Comparison of ENCODE assay signal across 1 cellular context in the genomic region with DNA sequence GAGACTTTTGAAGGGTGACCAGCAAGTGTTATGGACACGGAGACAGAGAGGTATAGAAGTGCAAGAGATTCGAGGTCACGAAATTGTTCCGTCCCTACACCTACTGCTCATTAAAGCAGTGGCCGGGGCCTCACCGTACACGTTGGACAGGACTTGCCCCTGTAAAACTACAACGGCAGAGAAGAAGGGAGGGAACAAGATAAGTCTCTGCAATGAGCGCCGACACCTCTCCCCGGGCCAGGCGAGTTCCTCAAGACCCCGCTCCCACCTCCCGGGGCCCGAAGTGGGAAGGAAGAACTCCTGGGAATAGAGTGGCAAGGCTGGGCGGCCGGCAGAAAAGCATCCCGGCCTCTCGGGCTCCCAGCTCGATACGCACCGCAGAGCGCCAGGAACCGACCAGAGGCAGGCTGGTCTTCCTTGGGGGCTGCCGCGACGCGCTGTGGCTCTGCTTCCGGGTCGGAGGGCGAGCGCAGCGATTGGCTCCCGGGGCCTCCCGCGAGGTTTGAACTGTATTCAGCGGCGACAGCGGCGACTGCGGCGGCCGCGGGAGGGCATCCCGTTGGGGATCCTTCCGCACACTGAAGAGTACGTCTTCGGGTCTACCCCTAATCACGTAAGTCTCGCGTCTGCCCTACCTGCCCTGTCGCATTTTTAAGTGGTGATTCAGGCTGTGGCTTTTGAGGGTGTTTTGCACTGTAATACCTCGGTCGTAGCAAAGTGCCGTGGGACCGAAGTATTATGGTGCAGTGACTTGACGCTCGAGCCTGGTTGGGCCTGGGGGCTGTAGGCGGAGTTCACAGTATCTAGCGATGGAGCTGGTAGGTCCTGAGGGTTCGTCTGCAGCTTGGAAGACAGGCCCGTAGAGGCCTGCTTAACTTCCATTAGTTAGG.
A peak's percentile ranks its signal among the peaks of the same experiment; 100 is the strongest.
TF ChIP-seq lines count a peak whose summit lies in the region.

Gene NUP37 (minus strand): TSS at position 441 of the 890 bp plus-strand sequence. CDS start 1,596 bp downstream, outside the sequence.
Gene PARPBP (plus strand): TSS at position 510 of the 890 bp plus-strand sequence. CDS start 3,706 bp downstream, outside the sequence.

TF ChIP-seq in WTC11, 78 proteins besides CTCF, POLR2A, EP300 and RAD21 (continued from another document):
- TF ChIP-seq, protein P1, sequence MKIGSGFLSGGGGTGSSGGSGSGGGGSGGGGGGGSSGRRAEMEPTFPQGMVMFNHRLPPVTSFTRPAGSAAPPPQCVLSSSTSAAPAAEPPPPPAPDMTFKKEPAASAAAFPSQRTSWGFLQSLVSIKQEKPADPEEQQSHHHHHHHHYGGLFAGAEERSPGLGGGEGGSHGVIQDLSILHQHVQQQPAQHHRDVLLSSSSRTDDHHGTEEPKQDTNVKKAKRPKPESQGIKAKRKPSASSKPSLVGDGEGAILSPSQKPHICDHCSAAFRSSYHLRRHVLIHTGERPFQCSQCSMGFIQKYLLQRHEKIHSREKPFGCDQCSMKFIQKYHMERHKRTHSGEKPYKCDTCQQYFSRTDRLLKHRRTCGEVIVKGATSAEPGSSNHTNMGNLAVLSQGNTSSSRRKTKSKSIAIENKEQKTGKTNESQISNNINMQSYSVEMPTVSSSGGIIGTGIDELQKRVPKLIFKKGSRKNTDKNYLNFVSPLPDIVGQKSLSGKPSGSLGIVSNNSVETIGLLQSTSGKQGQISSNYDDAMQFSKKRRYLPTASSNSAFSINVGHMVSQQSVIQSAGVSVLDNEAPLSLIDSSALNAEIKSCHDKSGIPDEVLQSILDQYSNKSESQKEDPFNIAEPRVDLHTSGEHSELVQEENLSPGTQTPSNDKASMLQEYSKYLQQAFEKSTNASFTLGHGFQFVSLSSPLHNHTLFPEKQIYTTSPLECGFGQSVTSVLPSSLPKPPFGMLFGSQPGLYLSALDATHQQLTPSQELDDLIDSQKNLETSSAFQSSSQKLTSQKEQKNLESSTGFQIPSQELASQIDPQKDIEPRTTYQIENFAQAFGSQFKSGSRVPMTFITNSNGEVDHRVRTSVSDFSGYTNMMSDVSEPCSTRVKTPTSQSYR (CRISPR knock-in tag; IDR thresholded peaks at IDR 0.05), result peak; percentile 47; the same call in 1 of the 2 replicates
- no peak for TF ChIP-seq TP53 (CRISPR knock-in tag; IDR thresholded peaks at IDR 0.05)
- TF ChIP-seq NFE2L1 (CRISPR knock-in tag; IDR thresholded peaks at IDR 0.05), result no peak
- peak; percentile 96 for TF ChIP-seq NR2C2 (CRISPR knock-in tag; IDR thresholded peaks at IDR 0.05)
- TF ChIP-seq, protein P2, sequence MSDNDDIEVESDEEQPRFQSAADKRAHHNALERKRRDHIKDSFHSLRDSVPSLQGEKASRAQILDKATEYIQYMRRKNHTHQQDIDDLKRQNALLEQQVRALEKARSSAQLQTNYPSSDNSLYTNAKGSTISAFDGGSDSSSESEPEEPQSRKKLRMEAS (CRISPR knock-in tag; IDR thresholded peaks at IDR 0.05), result peak; percentile 80
- TF ChIP-seq, protein P3, sequence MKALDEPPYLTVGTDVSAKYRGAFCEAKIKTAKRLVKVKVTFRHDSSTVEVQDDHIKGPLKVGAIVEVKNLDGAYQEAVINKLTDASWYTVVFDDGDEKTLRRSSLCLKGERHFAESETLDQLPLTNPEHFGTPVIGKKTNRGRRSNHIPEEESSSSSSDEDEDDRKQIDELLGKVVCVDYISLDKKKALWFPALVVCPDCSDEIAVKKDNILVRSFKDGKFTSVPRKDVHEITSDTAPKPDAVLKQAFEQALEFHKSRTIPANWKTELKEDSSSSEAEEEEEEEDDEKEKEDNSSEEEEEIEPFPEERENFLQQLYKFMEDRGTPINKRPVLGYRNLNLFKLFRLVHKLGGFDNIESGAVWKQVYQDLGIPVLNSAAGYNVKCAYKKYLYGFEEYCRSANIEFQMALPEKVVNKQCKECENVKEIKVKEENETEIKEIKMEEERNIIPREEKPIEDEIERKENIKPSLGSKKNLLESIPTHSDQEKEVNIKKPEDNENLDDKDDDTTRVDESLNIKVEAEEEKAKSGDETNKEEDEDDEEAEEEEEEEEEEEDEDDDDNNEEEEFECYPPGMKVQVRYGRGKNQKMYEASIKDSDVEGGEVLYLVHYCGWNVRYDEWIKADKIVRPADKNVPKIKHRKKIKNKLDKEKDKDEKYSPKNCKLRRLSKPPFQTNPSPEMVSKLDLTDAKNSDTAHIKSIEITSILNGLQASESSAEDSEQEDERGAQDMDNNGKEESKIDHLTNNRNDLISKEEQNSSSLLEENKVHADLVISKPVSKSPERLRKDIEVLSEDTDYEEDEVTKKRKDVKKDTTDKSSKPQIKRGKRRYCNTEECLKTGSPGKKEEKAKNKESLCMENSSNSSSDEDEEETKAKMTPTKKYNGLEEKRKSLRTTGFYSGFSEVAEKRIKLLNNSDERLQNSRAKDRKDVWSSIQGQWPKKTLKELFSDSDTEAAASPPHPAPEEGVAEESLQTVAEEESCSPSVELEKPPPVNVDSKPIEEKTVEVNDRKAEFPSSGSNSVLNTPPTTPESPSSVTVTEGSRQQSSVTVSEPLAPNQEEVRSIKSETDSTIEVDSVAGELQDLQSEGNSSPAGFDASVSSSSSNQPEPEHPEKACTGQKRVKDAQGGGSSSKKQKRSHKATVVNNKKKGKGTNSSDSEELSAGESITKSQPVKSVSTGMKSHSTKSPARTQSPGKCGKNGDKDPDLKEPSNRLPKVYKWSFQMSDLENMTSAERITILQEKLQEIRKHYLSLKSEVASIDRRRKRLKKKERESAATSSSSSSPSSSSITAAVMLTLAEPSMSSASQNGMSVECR (CRISPR knock-in tag; IDR thresholded peaks at IDR 0.05; ENCODE audit: borderline replicate concordance), result peak; percentile 95
- peak; percentile 72 for TF ChIP-seq SP1 (CRISPR knock-in tag; conservative IDR thresholded peaks at IDR 0.05)
- TF ChIP-seq PRDM15 (CRISPR knock-in tag; IDR thresholded peaks at IDR 0.05), result no peak
- no peak for TF ChIP-seq GTF2I (CRISPR knock-in tag; conservative IDR thresholded peaks at IDR 0.05)
- peak; percentile 23; the same call in 1 of the 2 replicates for TF ChIP-seq HMGXB4 (CRISPR knock-in tag; IDR thresholded peaks at IDR 0.05)
- TF ChIP-seq ZNF671 (CRISPR knock-in tag; IDR thresholded peaks at IDR 0.05), result no peak
- TF ChIP-seq FOXP4 (CRISPR knock-in tag; IDR thresholded peaks at IDR 0.05), result 0 out of 2 replicates have a peak, but pooled peaks have one; percentile 34
- TF ChIP-seq, protein P4, sequence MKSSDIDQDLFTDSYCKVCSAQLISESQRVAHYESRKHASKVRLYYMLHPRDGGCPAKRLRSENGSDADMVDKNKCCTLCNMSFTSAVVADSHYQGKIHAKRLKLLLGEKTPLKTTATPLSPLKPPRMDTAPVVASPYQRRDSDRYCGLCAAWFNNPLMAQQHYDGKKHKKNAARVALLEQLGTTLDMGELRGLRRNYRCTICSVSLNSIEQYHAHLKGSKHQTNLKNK (CRISPR knock-in tag; IDR thresholded peaks at IDR 0.05), result no peak
- no peak for TF ChIP-seq JUN (CRISPR knock-in tag; IDR thresholded peaks at IDR 0.05)
- peak; percentile 66; the same call in 1 of the 2 replicates for TF ChIP-seq FOXK1 (CRISPR knock-in tag; IDR thresholded peaks at IDR 0.05)
